Comparison of ENCODE assay signal across 3 cellular contexts in genomic region chr11:34886609-34887008, GRCh38.
A peak's percentile ranks its signal among the peaks of the same experiment; 100 is the strongest.
TF ChIP-seq lines count a peak whose summit lies in the region.

No MANE protein-coding gene starts in this region.

TF ChIP-seq in A549, 52 proteins besides CTCF, POLR2A, EP300 and RAD21:
- no peak for TF ChIP-seq POLR2AphosphoS2 (conservative IDR thresholded peaks at IDR 0.05; ENCODE audit: low read length)

TF ChIP-seq in HEK293, 187 proteins besides CTCF, POLR2A, EP300 and RAD21:
- TF ChIP-seq PRDM10 (tag by site-specific recombination; IDR thresholded peaks at IDR 0.05) (peak; percentile 88), KLF10 (tag by site-specific recombination; IDR thresholded peaks at IDR 0.05) (no peak)

TF ChIP-seq in K562, 482 proteins besides CTCF, POLR2A, EP300 and RAD21:
- TF ChIP-seq PRDM10 (IDR thresholded peaks at IDR 0.05; ENCODE audit: partially characterized antibody) (peak; percentile 66), KAT8 (IDR thresholded peaks at IDR 0.05; ENCODE audit: low read depth) (no peak), SIN3B (IDR thresholded peaks at IDR 0.05; ENCODE audit: low read depth) (no peak), CEBPG (CRISPR knock-in tag; IDR thresholded peaks at IDR 0.05) (no peak), CEBPG (tag; conservative IDR thresholded peaks at IDR 0.05 in 1 of 2, IDR thresholded peaks at IDR 0.05 in 1 of 2) (0 out of 4 replicates have a peak, but pooled peaks of 1 of the 2 experiments have one; percentile 33), ZNF239 (CRISPR knock-in tag; IDR thresholded peaks at IDR 0.05) (no peak), PRPF4 (IDR thresholded peaks at IDR 0.05; ENCODE audit: insufficient read depth, low read depth, low read length, poor library complexity, severe bottlenecking) (no peak), SREBF1 (IDR thresholded peaks at IDR 0.05; ENCODE audit: borderline replicate concordance, low read depth, low read length) (no peak)
